In the genomic region with DNA sequence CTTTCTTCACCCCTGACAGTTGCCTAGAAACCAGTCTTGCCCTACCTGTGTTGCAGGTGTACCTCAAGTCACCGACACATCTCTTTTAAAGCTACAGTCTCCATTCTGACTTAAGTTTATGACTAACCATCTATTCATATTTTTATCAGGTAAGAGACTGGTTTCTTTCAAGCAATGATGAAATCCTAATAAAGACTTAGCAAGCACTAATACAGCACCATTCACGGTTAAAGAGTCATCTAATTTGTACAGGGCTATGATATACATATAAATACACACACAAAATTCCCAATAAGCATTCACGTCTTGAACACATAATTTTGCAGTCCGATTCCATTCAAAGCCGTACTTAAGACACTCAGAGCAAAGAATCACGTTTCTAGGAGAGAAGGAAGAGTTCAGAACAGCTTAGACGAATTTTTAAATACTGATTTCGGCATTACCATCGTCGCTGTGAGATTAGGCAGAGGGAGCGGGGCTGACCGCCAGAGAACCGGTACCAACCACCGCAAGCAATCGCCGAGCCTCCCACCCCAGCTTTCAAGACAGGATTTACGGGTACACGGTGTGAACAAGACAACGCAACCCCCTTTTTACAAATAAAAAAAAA, we compare ENCODE assay signal across 8 cellular contexts. TPM values are rescaled to one million over a fixed set of nuclear protein-coding genes. Genes with fewer than 3 reads are reported as not detected.
DNase-seq lines count a peak whose midpoint lies in the region; ATAC-seq lines count a peak whose summit lies in the region.

No MANE protein-coding gene starts in this region.

- intact Hi-C loops in naive thymus-derived CD4-positive, alpha-beta T cell (cut with micrococcal nuclease) = loop anchor here (5.0 to 10.0 kb wide), 4 partner anchors 130 to 830 kb away; no protein-coding TSS in a partner anchor

- H3K4me1 ChIP-seq in effector memory CD4-positive, alpha-beta T cell (ENCODE audit: control insufficient read depth, insufficient read depth, low read length, poor library complexity, severe bottlenecking) = peaks cover 11% of the 10 kb centered on the region
- peaks cover 6 to 11% of the 10 kb centered on the region in 2 donors for H3K4me1 ChIP-seq in naive thymus-derived CD4-positive, alpha-beta T cell (ENCODE audit: control insufficient read depth in 2 of 2, insufficient read depth in 2 of 2, low read length in 2 of 2)

- peaks cover 7 to 12% (median 10%) of the 10 kb centered on the region in 7 donors for H3K4me1 Mint-ChIP-seq in naive thymus-derived CD4-positive, alpha-beta T cell

- peak overlapping the region in 8 of 9 donors; percentile 16 to 89 (median 56) for H3K27ac Mint-ChIP-seq in naive thymus-derived CD4-positive, alpha-beta T cell

- H3K36me3 ChIP-seq in effector memory CD4-positive, alpha-beta T cell (ENCODE audit: control insufficient read depth, insufficient read depth, low read length) = no peaks in the 10 kb centered on the region
- no peaks in the 10 kb centered on the region for H3K36me3 ChIP-seq in naive thymus-derived CD4-positive, alpha-beta T cell (ENCODE audit: control insufficient read depth in 2 of 3, insufficient read depth in 3 of 3, low read length in 3 of 3)

- peaks cover 0 to 5% (median 0%) of the 10 kb centered on the region in 5 donors for H3K36me3 Mint-ChIP-seq in naive thymus-derived CD4-positive, alpha-beta T cell

- POLR2A ChIA-PET in naive thymus-derived CD4-positive, alpha-beta T cell (lab: Charles Lee) = interaction anchor here (0.9 to 1.7 kb wide), 2 partner anchors 12 to 14 kb away, joined by 3 read pairs; no protein-coding TSS in a partner anchor

- peak overlapping the region; percentile 78 to 96 (median 88) for H3K4me3 Mint-ChIP-seq in naive thymus-derived CD4-positive, alpha-beta T cell

- H3K9me3 Mint-ChIP-seq in naive thymus-derived CD4-positive, alpha-beta T cell = peaks cover 0 to 2% (median 0%) of the 10 kb centered on the region in 11 donors

- CTCF ChIA-PET in naive thymus-derived CD4-positive, alpha-beta T cell (lab: Charles Lee) = interaction anchor here (0.8 kb wide), 1 partner anchor 10 kb away, joined by 3 read pairs; no protein-coding TSS in a partner anchor

- DNase-seq in COLO668 (lab: John Stamatoyannopoulos, UW; ENCODE audit: unreplicated experiment) (peak; percentile 56), LHCN-M2 (ENCODE audit: low read depth) (peak; percentile 49)
- no peak for DNase-seq in effector memory CD4-positive, alpha-beta T cell
- peak in 2 of 9 donors; percentile 1 to 19 for DNase-seq in naive thymus-derived CD4-positive, alpha-beta T cell

- H3K27me3 ChIP-seq in effector memory CD4-positive, alpha-beta T cell (replicated peaks; ENCODE audit: control insufficient read depth, insufficient read depth, low read length, poor library complexity, severe bottlenecking) = peaks cover 4% of the 10 kb centered on the region
- peaks cover 0 to 7% of the 10 kb centered on the region in 2 donors for H3K27me3 ChIP-seq in naive thymus-derived CD4-positive, alpha-beta T cell (ENCODE audit: control insufficient read depth in 2 of 2, insufficient read depth in 2 of 2, low read length in 2 of 2)

- H3K9me3 ChIP-seq in effector memory CD4-positive, alpha-beta T cell (ENCODE audit: control insufficient read depth, low read length) = no peaks in the 10 kb centered on the region
- H3K9me3 ChIP-seq in naive thymus-derived CD4-positive, alpha-beta T cell (ENCODE audit: control insufficient read depth in 2 of 3, low read length in 3 of 3) = no peaks in the 10 kb centered on the region

- H3K27ac ChIP-seq in effector memory CD4-positive, alpha-beta T cell (ENCODE audit: insufficient read depth, low read length, poor library complexity, severe bottlenecking) = no peak overlapping the region
- no peak overlapping the region for H3K27ac ChIP-seq in naive thymus-derived CD4-positive, alpha-beta T cell (ENCODE audit: low read depth, low read length)

- H3K4me3 ChIP-seq in effector memory CD4-positive, alpha-beta T cell (ENCODE audit: insufficient read depth, low read depth, low read length, poor library complexity, severe bottlenecking) = peak overlapping the region; percentile 33
- peak overlapping the region; percentile 36 for H3K4me3 ChIP-seq in naive thymus-derived CD4-positive, alpha-beta T cell (ENCODE audit: low read length)

- peaks cover 7 to 69% (median 23%) of the 10 kb centered on the region in 5 donors for H3K27me3 Mint-ChIP-seq in naive thymus-derived CD4-positive, alpha-beta T cell

- no peak for ATAC-seq in naive thymus-derived CD4-positive, alpha-beta T cell
- ATAC-seq in HG02798 (IDR thresholded peaks at IDR 0.05; ENCODE audit: poor library complexity, unreplicated experiment) (no peak), GM18517 (IDR thresholded peaks at IDR 0.05; ENCODE audit: unreplicated experiment) (no peak), GM18873 (IDR thresholded peaks at IDR 0.05; ENCODE audit: low FRiP score, unreplicated experiment) (no peak), HG03460 (IDR thresholded peaks at IDR 0.05; ENCODE audit: unreplicated experiment) (no peak)

RNA-seq across cellular contexts. Expression of a gene that starts 0.9 kb away (rescaled TPM):
- total RNA-seq in LHCN-M2 (2014; rRNA removed) = 313 and 316 TPM in 2 replicates
- polyA plus RNA-seq in LHCN-M2 (2012) = 106 TPM
- 1 to 10 TPM in 2 of 5 experiments, under 1 TPM in 3; 0.36 to 1.7 (median 0.98) TPM for total RNA-seq in naive thymus-derived CD4-positive, alpha-beta T cell
- under 1 TPM; 0.18 to 0.56 TPM for polyA plus RNA-seq in naive thymus-derived CD4-positive, alpha-beta T cell

Comparison
In these comparisons a context has a peak if more than half of its experiments do, and no peak if none do; other contexts are left out.
1. DNase-seq: peak in COLO668 (single experiment) and LHCN-M2 (single experiment); none in effector memory CD4-positive, alpha-beta T cell (0 of 3).
2. RNA of a gene that starts 0.9 kb away (total RNA-seq): 313 to 316 TPM in LHCN-M2; 0.36 to 1.7 TPM in naive thymus-derived CD4-positive, alpha-beta T cell; every median in the first group is over 100 times any median in the second.